ENCODE assay signal across 8 cellular contexts in genomic region chr6:84575264-84575663, GRCh38.
DNase-seq lines count a peak whose midpoint lies in the region; ATAC-seq and TF ChIP-seq lines count a peak whose summit lies in the region.

No MANE protein-coding gene starts in this region.

- H3K4me3 Mint-ChIP-seq in type B pancreatic cell = no peak overlapping the region

- TF ChIP-seq POLR2A in NB4 (IDR thresholded peaks at IDR 0.05; ENCODE audit: extremely low read depth, insufficient read length) = no peak

- TF ChIP-seq CTCF in NB4 (IDR thresholded peaks at IDR 0.05; ENCODE audit: low read depth, low read length) (no peak), kidney epithelial cell (IDR thresholded peaks at IDR 0.05; ENCODE audit: insufficient read depth, low read length, poor library complexity, severe bottlenecking) (no peak), GM10266 (IDR thresholded peaks at IDR 0.05; ENCODE audit: control insufficient read depth, insufficient read depth, low read depth, missing control alignments) (no peak), type B pancreatic cell (conservative IDR thresholded peaks at IDR 0.05) (no peak), ascending aorta (IDR thresholded peaks at IDR 0.05) (no peak)

- no peaks in the 10 kb centered on the region for H3K4me1 ChIP-seq in ascending aorta

- no peaks in the 10 kb centered on the region for H3K27me3 Mint-ChIP-seq in type B pancreatic cell

- H3K9me3 Mint-ChIP-seq in type B pancreatic cell = no peaks in the 10 kb centered on the region

- no peaks in the 10 kb centered on the region for H3K36me3 Mint-ChIP-seq in type B pancreatic cell

- H3K4me3 ChIP-seq in NB4 (ENCODE audit: low read depth, low read length) (no peak overlapping the region), kidney epithelial cell (ENCODE audit: low read depth, low read length) (no peak overlapping the region), ascending aorta (no peak overlapping the region)

- intact Hi-C loops in ascending aorta (cut with DNase I) = no loop called here

- DNase-seq in NB4 (ENCODE audit: low read depth) (peak; percentile 59), kidney epithelial cell (ENCODE audit: low read depth) (peak; percentile 81), GM10266 (ENCODE audit: extremely low spot score) (no peak), type B pancreatic cell (ENCODE audit: extremely low spot score, unreplicated experiment) (no peak), NCI-H446 treated with DMSO at 0.1 percent for 48 hours (lab: John Stamatoyannopoulos, UW) (no peak), ascending aorta (ENCODE audit: low spot score in 2 of 2) (no peak)

- H3K4me1 Mint-ChIP-seq in type B pancreatic cell (ENCODE audit: unreplicated experiment) = no peaks in the 10 kb centered on the region

- no peak overlapping the region for H3K27ac ChIP-seq in ascending aorta

- no peaks in the 10 kb centered on the region for H3K36me3 ChIP-seq in kidney epithelial cell (ENCODE audit: control insufficient read depth, insufficient read depth, low read length)
- H3K36me3 ChIP-seq in ascending aorta = no peaks in the 10 kb centered on the region

- no peaks in the 10 kb centered on the region for H3K9me3 ChIP-seq in ascending aorta

- ATAC-seq in GM19025 (IDR thresholded peaks at IDR 0.05; ENCODE audit: low read depth, unreplicated experiment) (peak; percentile 94), HG02763 (IDR thresholded peaks at IDR 0.05; ENCODE audit: unreplicated experiment) (peak; percentile 97)

- no peak overlapping the region for H3K27ac Mint-ChIP-seq in type B pancreatic cell

- H3K27me3 ChIP-seq in kidney epithelial cell (ENCODE audit: control insufficient read depth, insufficient read depth, low read length) (no peaks in the 10 kb centered on the region), ascending aorta (no peaks in the 10 kb centered on the region)

Comparison
In these comparisons a context has a peak if more than half of its experiments do, and no peak if none do; other contexts are left out.
1. DNase-seq: peak in NB4 (single experiment) and kidney epithelial cell (single experiment); none in GM10266 (single experiment), type B pancreatic cell (single experiment), NCI-H446 treated with DMSO at 0.1 percent for 48 hours (single experiment) and ascending aorta (0 of 2).